Comparison of ENCODE assay signal across 15 cellular contexts in the genomic region with DNA sequence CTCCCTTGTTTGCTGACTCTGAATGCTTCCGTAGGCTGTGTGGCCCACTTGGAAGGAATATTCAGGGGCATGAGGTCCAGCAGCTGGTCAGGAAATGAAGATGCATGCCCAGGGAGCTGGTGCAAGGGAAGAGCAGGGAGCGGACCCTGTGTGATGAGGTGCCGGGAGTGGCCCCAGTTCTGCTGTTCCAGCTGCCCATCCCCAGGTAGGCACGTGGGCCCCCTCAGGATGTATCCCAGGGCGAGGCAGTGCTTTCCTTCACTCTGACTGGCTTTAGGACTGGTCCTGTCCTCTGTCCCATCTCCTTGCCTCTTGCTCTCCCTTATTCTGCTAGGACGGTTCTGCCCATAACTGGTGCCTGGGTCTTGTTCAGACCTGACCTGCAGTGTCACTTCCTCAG. TPM values are rescaled to one million over a fixed set of nuclear protein-coding genes. Genes with fewer than 3 reads are reported as not detected.
"Had no signal": no experiment of that assay in that cellular context is flagged by ENCODE, and none has a peak within 500 bp of the region (broad histone marks: within the 10 kb centered on the region; RNA-seq: fewer than 3 reads in every experiment).

No MANE protein-coding gene starts in this region.

- H3K27ac Mint-ChIP-seq: activated naive CD4-positive, alpha-beta T cell treated with anti-CD3 and anti-CD28 coated beads for 36 hours; activated naive CD8-positive, alpha-beta T cell treated with anti-CD3 and anti-CD28 coated beads, Interleukin-2, amount 50 U/mL, for 24 hours; stimulated activated naive CD8-positive, alpha-beta T cell treated with anti-CD3 and anti-CD28 coated beads, Interleukin-15, Interleukin-2, amounts not matched to agents 100 ng/mL and 50 ng/mL, for 24 hours had no signal

- H3K27me3 ChIP-seq: pancreas, right atrium auricular region, testis had no signal

- H3K36me3 ChIP-seq: left ventricle myocardium inferior, pancreas, right atrium auricular region had no signal

- H3K9me3 Mint-ChIP-seq: activated naive CD4-positive, alpha-beta T cell treated with anti-CD3 and anti-CD28 coated beads for 36 hours; activated naive CD8-positive, alpha-beta T cell treated with anti-CD3 and anti-CD28 coated beads, Interleukin-2, amount 50 U/mL, for 24 hours; stimulated activated naive CD8-positive, alpha-beta T cell treated with anti-CD3 and anti-CD28 coated beads, Interleukin-15, Interleukin-2, amounts not matched to agents 100 ng/mL and 50 ng/mL, for 24 hours had no signal

- ATAC-seq: activated CD4-positive, CD25-positive, alpha-beta regulatory T cell treated with anti-CD3 and anti-CD28 coated beads, Interleukin-2, amount 50 U/mL, for 24 hours; activated naive CD8-positive, alpha-beta T cell treated with anti-CD3 and anti-CD28 coated beads, Interleukin-2, amount 50 U/mL, for 24 hours; esophagus mucosa had no signal

- H3K27ac ChIP-seq: left ventricle myocardium inferior, pancreas, right atrium auricular region, testis had no signal

- DNase-seq: activated CD4-positive, alpha-beta T cell treated with anti-CD3 and anti-CD28 coated beads, Interleukin-2, amount 50 U/mL, for 1 hour; activated naive CD4-positive, alpha-beta T cell treated with anti-CD3 and anti-CD28 coated beads for 36 hours; activated naive CD8-positive, alpha-beta T cell treated with anti-CD3 and anti-CD28 coated beads, Interleukin-2, amount 50 U/mL, for 24 hours; activated T-cell treated with anti-CD3 and anti-CD28 coated beads for 4 hours; kidney; left ventricle myocardium inferior; mesenchymal stem cell; pancreas; testis had no signal

- H3K9me3 ChIP-seq: left ventricle myocardium inferior, pancreas, right atrium auricular region, testis had no signal

- H3K4me3 ChIP-seq: left ventricle myocardium inferior, pancreas, right atrium auricular region, testis had no signal

- H3K4me1 ChIP-seq: left ventricle myocardium inferior, right atrium auricular region, testis had no signal

- H3K4me3 Mint-ChIP-seq: activated naive CD4-positive, alpha-beta T cell treated with anti-CD3 and anti-CD28 coated beads for 36 hours; activated naive CD8-positive, alpha-beta T cell treated with anti-CD3 and anti-CD28 coated beads, Interleukin-2, amount 50 U/mL, for 24 hours; neural crest cell; stimulated activated naive CD8-positive, alpha-beta T cell treated with anti-CD3 and anti-CD28 coated beads, Interleukin-15, Interleukin-2, amounts not matched to agents 100 ng/mL and 50 ng/mL, for 24 hours had no signal

- H3K4me1 Mint-ChIP-seq: activated naive CD8-positive, alpha-beta T cell treated with anti-CD3 and anti-CD28 coated beads, Interleukin-2, amount 50 U/mL, for 24 hours had no signal

RNA-seq across cellular contexts. Expression of gene FAM3D, which starts 1.1 kb away (rescaled TPM):
- total RNA-seq: activated naive CD4-positive, alpha-beta T cell treated with anti-CD3 and anti-CD28 coated beads for 36 hours; right atrium auricular region; skeletal muscle tissue had no signal
